31 cellular contexts compared by ENCODE assay signal in the genomic region with DNA sequence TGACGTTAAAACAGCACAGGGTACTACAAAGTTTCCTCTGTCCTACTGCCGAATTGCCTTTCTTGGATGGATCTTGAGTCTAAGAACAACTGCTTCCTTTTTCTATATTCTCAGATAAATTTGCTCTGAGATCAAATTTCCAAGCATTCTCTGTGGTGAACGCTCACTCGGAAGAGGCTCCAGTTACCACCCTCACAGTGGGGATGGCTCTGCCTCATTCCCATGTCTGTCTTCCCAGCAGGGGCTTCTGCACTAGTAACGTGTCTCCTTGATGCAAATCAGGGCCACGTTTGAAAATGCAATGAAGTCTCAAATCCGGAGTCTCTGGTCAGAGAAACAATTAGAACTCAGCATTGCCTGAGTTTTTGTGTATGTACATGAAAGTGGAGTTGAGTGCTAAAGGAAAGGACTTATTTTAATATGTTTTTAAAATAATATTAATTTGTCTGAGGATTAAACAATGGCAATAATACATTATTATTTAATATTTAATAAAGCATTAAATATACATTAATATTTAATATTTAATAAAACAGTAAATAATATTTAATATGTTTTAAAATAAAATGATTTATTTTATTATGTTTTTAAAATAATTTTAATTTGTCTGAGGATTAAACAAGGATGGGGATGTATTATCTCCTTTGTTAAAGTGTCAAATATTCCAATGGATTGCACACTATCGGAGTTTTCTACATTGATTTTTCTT.
A peak's percentile ranks its signal among the peaks of the same experiment; 100 is the strongest.
DNase-seq lines count a peak whose midpoint lies in the region; ATAC-seq, FAIRE-seq and TF ChIP-seq lines count a peak whose summit lies in the region.
"Had no signal": no experiment of that assay in that cellular context is flagged by ENCODE, and none has a peak within 500 bp of the region (broad histone marks: within the 10 kb centered on the region; RNA-seq: fewer than 3 reads in every experiment).

No MANE protein-coding gene starts in this region.

- no peak overlapping the region for H3K23ac ChIP-seq in neuronal stem cell (ENCODE audit: low read depth, low read length, poor library complexity)

- no peak for TF ChIP-seq CTCF in A673 (conservative IDR thresholded peaks at IDR 0.05; ENCODE audit: low read depth, low read length)

- DNase-seq in A673 (ENCODE audit: low spot score) (peak; percentile 68), RPMI7951 (ENCODE audit: low read depth) (peak; percentile 24), neuronal stem cell (ENCODE audit: low spot score) (no peak), NCI-H2081 treated with DMSO at 0.1 percent for 48 hours (lab: John Stamatoyannopoulos, UW) (no peak), HuH-7.5 (ENCODE audit: low spot score) (no peak), urothelium cell line (ENCODE audit: low spot score) (no peak)
- DNase-seq: activated CD4-positive, alpha-beta T cell treated with anti-CD3 and anti-CD28 coated beads, Interleukin-2, amount 50 U/mL, for 4 hours; activated CD8-positive, alpha-beta memory T cell treated with anti-CD3 and anti-CD28 coated beads, Interleukin-2, amount 10 ng/mL, durations not matched to agents 7 days and 5 days; activated T-cell treated with anti-CD3 and anti-CD28 coated beads, Interleukin-2, amount 50 U/mL, for 4 hours; AML-193; Calu3; CD4-positive, CD25-positive, alpha-beta regulatory T cell; DND-41; lower lobe of right lung; mucosa of descending colon; NCI-H1048; NCI-H1694; NCI-H510A treated with DMSO at 0.1 percent for 48 hours; stimulated activated CD4-positive, alpha-beta T cell treated with anti-CD3 and anti-CD28 coated beads, Interleukin-1b, Interleukin-23, amount 100 ng/mL, for 48 hours; stimulated activated naive CD4-positive, alpha-beta T cell treated with Interleukin-2 at 50 U/mL for 16 hours; T-helper 17 cell had no signal

- no peak overlapping the region for H3K4me2 ChIP-seq in neuronal stem cell (ENCODE audit: insufficient read depth, low read length, poor library complexity, severe bottlenecking)
- H3K4me2 ChIP-seq: A549, smooth muscle cell had no signal

- H3K4me1 ChIP-seq in A673 (ENCODE audit: insufficient read depth, low read length, poor library complexity, severe bottlenecking) (no peaks in the 10 kb centered on the region), neuronal stem cell (ENCODE audit: control insufficient read depth in 2 of 2, insufficient read depth in 1 of 2, low read depth in 1 of 2, low read length in 2 of 2) (peaks cover 0 to 3% of the 10 kb centered on the region in 2 donors)
- H3K4me1 ChIP-seq: A549, ascending aorta, gastroesophageal sphincter, lower lobe of right lung, suprapubic skin had no signal

- no peak overlapping the region for H4K91ac ChIP-seq in neuronal stem cell (ENCODE audit: low read depth, low read length, poor library complexity)

- no peaks in the 10 kb centered on the region for H3K27me3 ChIP-seq in A673 (replicated peaks; ENCODE audit: insufficient read depth, low read depth, low read length, poor library complexity)
- no peaks in the 10 kb centered on the region for H3K27me3 ChIP-seq in neuronal stem cell (ENCODE audit: control insufficient read depth in 3 of 3, insufficient read depth in 3 of 3, low read depth in 1 of 3, low read length in 3 of 3)
- H3K27me3 ChIP-seq: ascending aorta, gastroesophageal sphincter, suprapubic skin had no signal

- no peak overlapping the region for H3K14ac ChIP-seq in neuronal stem cell (ENCODE audit: low read length)

- no peaks in the 10 kb centered on the region for H3K79me1 ChIP-seq in neuronal stem cell (ENCODE audit: low read depth, low read length)

- POLR2A ChIA-PET in A673 (lab: Charles Lee; ENCODE audit: low non-redundant PET) = no interaction called here

- FAIRE-seq in colon (lab: Jason Lieb, UNC) (peak; percentile 24), urothelium cell line (lab: Jason Lieb, UNC) (no peak)
- FAIRE-seq: A549, GM12878, H54 had no signal

- H2AK5ac ChIP-seq in neuronal stem cell (ENCODE audit: low read depth, low read length) = no peak overlapping the region

- H2BK120ac ChIP-seq in neuronal stem cell (ENCODE audit: low read depth, low read length) = no peak overlapping the region

- no TSS peak for BruUV-seq in A673 (replicated peaks; lab: Mats Ljungman, UMichigan)

- H3K9ac ChIP-seq in neuronal stem cell (ENCODE audit: low read depth, low read length, poor library complexity) = no peak overlapping the region

- no CpG with 5 or more reads among the region's 8 CpGs for WGBS in neuronal stem cell (ENCODE audit: extremely low coverage in 2 of 2, insufficient read length in 2 of 2, insufficient replicate concordance in 1 of 2), 2 donors

- peak overlapping the region; percentile 71 for H2AFZ ChIP-seq in neuronal stem cell (ENCODE audit: low read length)

- H2BK12ac ChIP-seq in neuronal stem cell (ENCODE audit: low read length) = no peak overlapping the region

- no peak overlapping the region for H3K4me3 ChIP-seq in A673 (ENCODE audit: low read depth, low read length, poor library complexity, severe bottlenecking)
- H3K4me3 ChIP-seq in neuronal stem cell (ENCODE audit: low read length in 2 of 2) = no peak overlapping the region
- H3K4me3 ChIP-seq: A549, ascending aorta, gastroesophageal sphincter, GM12878, lower lobe of right lung, mucosa of descending colon, smooth muscle cell, suprapubic skin had no signal

- intact Hi-C loops in A673 (cut with micrococcal nuclease; ENCODE audit: unreplicated experiment) = no loop called here

- no peak overlapping the region for H3K18ac ChIP-seq in neuronal stem cell (ENCODE audit: low read length)

- H3K9me3 ChIP-seq in A673 (ENCODE audit: low read depth, low read length, poor library complexity, severe bottlenecking) = no peaks in the 10 kb centered on the region
- no peaks in the 10 kb centered on the region for H3K9me3 ChIP-seq in neuronal stem cell (replicated peaks in 1 of 2; ENCODE audit: control insufficient read depth in 2 of 2, insufficient read depth in 1 of 2, low read depth in 1 of 2, low read length in 2 of 2)
- H3K9me3 ChIP-seq: A549, ascending aorta, gastroesophageal sphincter, lower lobe of right lung, mucosa of descending colon, suprapubic skin had no signal

- H4K8ac ChIP-seq in neuronal stem cell (ENCODE audit: low read depth, low read length) = no peak overlapping the region

- no peak for ATAC-seq in GM21528 (IDR thresholded peaks at IDR 0.05; ENCODE audit: low FRiP score, unreplicated experiment)
- ATAC-seq: A549; activated CD4-positive, CD25-positive, alpha-beta regulatory T cell treated with anti-CD3 and anti-CD28 coated beads, Interleukin-2, amount 50 U/mL, for 24 hours; activated CD8-positive, alpha-beta memory T cell treated with anti-CD3 and anti-CD28 coated beads, Interleukin-2, amount 10 ng/mL, durations not matched to agents 7 days and 5 days; activated T-cell treated with anti-CD3 and anti-CD28 coated beads, Interleukin-2, amount 50 U/mL, for 4 hours; gastroesophageal sphincter; GM12878; lower lobe of right lung; mucosa of descending colon; T-helper 17 cell had no signal

- no peak overlapping the region for H2BK15ac ChIP-seq in neuronal stem cell (ENCODE audit: low read length)

- H3K36me3 ChIP-seq in A673 (ENCODE audit: insufficient read depth, low read length, poor library complexity, severe bottlenecking) (no peaks in the 10 kb centered on the region), neuronal stem cell (replicated peaks in 1 of 2; ENCODE audit: control insufficient read depth in 2 of 2, insufficient read depth in 2 of 2, low read length in 2 of 2) (no peaks in the 10 kb centered on the region)
- H3K36me3 ChIP-seq: ascending aorta, gastroesophageal sphincter, lower lobe of right lung, suprapubic skin had no signal

- H3K27ac ChIP-seq in A673 (ENCODE audit: low read depth, low read length, poor library complexity, severe bottlenecking) (no peak overlapping the region), neuronal stem cell (replicated peaks; ENCODE audit: low read length) (no peak overlapping the region)
- H3K27ac ChIP-seq: A549, ascending aorta, gastroesophageal sphincter, lower lobe of right lung, suprapubic skin had no signal

- CTCF ChIA-PET in A673 (lab: Charles Lee) = no interaction called here

- no peak overlapping the region for H2BK5ac ChIP-seq in neuronal stem cell (ENCODE audit: low read length)

- H3K4ac ChIP-seq in neuronal stem cell (ENCODE audit: low read length) = no peak overlapping the region

Comparison
In these comparisons a context has a peak if more than half of its experiments do, and no peak if none do; other contexts are left out.
1. DNase-seq: peak in A673 (single experiment) and RPMI7951 (single experiment); none in neuronal stem cell (single experiment), NCI-H2081 treated with DMSO at 0.1 percent for 48 hours (single experiment), HuH-7.5 (single experiment) and urothelium cell line (single experiment).